In the genomic region with DNA sequence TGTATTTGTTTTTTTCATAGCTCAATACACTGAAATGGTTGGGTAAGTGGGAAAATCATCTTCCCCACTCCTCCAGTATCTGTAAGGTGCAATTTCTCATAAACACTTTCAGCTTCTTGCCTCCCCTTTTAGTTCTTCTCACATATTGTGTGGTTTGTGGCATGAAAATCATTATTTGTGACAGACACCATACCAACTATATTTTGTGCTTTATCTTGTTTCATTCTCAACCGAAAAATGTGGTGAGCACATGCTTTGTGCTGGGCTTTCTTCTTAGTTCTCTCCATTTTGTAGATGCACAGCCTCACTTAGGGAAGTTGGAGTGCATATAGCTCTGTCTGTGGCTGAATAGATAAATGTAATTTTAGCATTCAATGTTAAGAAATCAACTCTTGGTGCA, we compare ENCODE assay signal across 17 cellular contexts. TPM values are rescaled to one million over a fixed set of nuclear protein-coding genes. Genes with fewer than 3 reads are reported as not detected.
A peak's percentile ranks its signal among the peaks of the same experiment; 100 is the strongest.
DNase-seq lines count a peak whose midpoint lies in the region; ATAC-seq, FAIRE-seq and TF ChIP-seq lines count a peak whose summit lies in the region.
"Had no signal": no experiment of that assay in that cellular context is flagged by ENCODE, and none has a peak within 500 bp of the region (broad histone marks: within the 10 kb centered on the region; RNA-seq: fewer than 3 reads in every experiment).

No MANE protein-coding gene starts in this region.

- no peak for TF ChIP-seq CTCF in CD8-positive, alpha-beta T cell (IDR thresholded peaks at IDR 0.05)
- TF ChIP-seq CTCF in IMR-90 (conservative IDR thresholded peaks at IDR 0.05; ENCODE audit: low read depth, low read length) (no peak), pancreas (IDR thresholded peaks at IDR 0.05) (no peak)

- no peak overlapping the region for H2BK20ac ChIP-seq in IMR-90 (ENCODE audit: low read depth, low read length)

- H3K4me1 Mint-ChIP-seq in CD8-positive, alpha-beta T cell (ENCODE audit: low read depth), result peaks cover 51% of the 10 kb centered on the region
- H3K4me1 Mint-ChIP-seq in activated naive CD8-positive, alpha-beta T cell treated with anti-CD3 and anti-CD28 coated beads for 36 hours, result peaks cover 56% of the 10 kb centered on the region
- peaks cover 11% of the 10 kb centered on the region for H3K4me1 Mint-ChIP-seq in memory B cell

- no peak for ATAC-seq in CD8-positive, alpha-beta T cell
- no peak for ATAC-seq in IMR-90 (ENCODE audit: low read depth)
- no peak for ATAC-seq in memory B cell (ENCODE audit: low read depth)
- no peak for ATAC-seq in pancreas

- no peak overlapping the region for H4K5ac ChIP-seq in IMR-90 (ENCODE audit: low read depth, low read length)

- no peaks in the 10 kb centered on the region for H3K36me3 ChIP-seq in CD8-positive, alpha-beta T cell (ENCODE audit: insufficient read depth, low read length)
- H3K36me3 ChIP-seq in IMR-90 (ENCODE audit: control insufficient read depth, insufficient read depth, low read length) (no peaks in the 10 kb centered on the region), pancreas (no peaks in the 10 kb centered on the region)

- no peak overlapping the region for H2AK5ac ChIP-seq in IMR-90 (ENCODE audit: low read depth, low read length)

- in situ Hi-C loops in IMR-90 (cut with MboI; ENCODE audit: low sequenced_read_pairs), result no loop called here

- H2AK9ac ChIP-seq in IMR-90 (replicated peaks; ENCODE audit: low read depth, low read length, poor library complexity), result no peak overlapping the region

- no CpG with 5 or more reads among the region's 1 CpG for WGBS in IMR-90 (ENCODE audit: extremely low coverage in 2 of 2, insufficient read length in 1 of 2), 2 experiments
- WGBS in pancreas, 2 donors, result 87 to 88% methylated on average over 1 of the region's 1 CpG

- no peak overlapping the region for H4K91ac ChIP-seq in IMR-90 (ENCODE audit: insufficient read depth, low read depth, low read length)

- peak overlapping the region; percentile 56 for H3K27ac Mint-ChIP-seq in CD8-positive, alpha-beta T cell
- peak overlapping the region; percentile 70 for H3K27ac Mint-ChIP-seq in activated naive CD8-positive, alpha-beta T cell treated with anti-CD3 and anti-CD28 coated beads for 36 hours
- peak overlapping the region; percentile 53 for H3K27ac Mint-ChIP-seq in memory B cell
- H3K27ac Mint-ChIP-seq: B cell had no signal

- DNase-seq in CD8-positive, alpha-beta T cell, result no peak
- no peak for DNase-seq in IMR-90
- no peak for DNase-seq in activated naive CD8-positive, alpha-beta T cell treated with anti-CD3 and anti-CD28 coated beads for 36 hours
- no peak for DNase-seq in memory B cell (ENCODE audit: low spot score in 2 of 2)
- no peak for DNase-seq in SHP77 treated with DMSO at 0.1 percent for 48 hours (lab: John Stamatoyannopoulos, UW)
- DNase-seq in pancreas, result no peak
- no peak for DNase-seq in NCI-H128 (lab: John Stamatoyannopoulos, UW; ENCODE audit: unreplicated experiment)
- no peak for DNase-seq in KG1 (lab: John Stamatoyannopoulos, UW)
- DNase-seq: ACHN; CD4-positive, alpha-beta memory T cell; MV-4-11; NCI-H1436 treated with DMSO at 0.1 percent for 48 hours; NCI-H2081; NCI-H524; SIG-M5 had no signal

- peak overlapping the region; percentile 64; the same call in 1 of the 2 replicates for H3K23ac ChIP-seq in IMR-90 (ENCODE audit: low read depth, low read length)

- H3K9me3 Mint-ChIP-seq in CD8-positive, alpha-beta T cell, result no peaks in the 10 kb centered on the region
- no peaks in the 10 kb centered on the region for H3K9me3 Mint-ChIP-seq in activated naive CD8-positive, alpha-beta T cell treated with anti-CD3 and anti-CD28 coated beads for 36 hours
- H3K9me3 Mint-ChIP-seq in memory B cell, result no peaks in the 10 kb centered on the region

- H3K4ac ChIP-seq in IMR-90 (ENCODE audit: low read depth, low read length), result no peak overlapping the region

- no TSS peak for BruUV-seq in IMR-90 (replicated peaks; lab: Mats Ljungman, UMichigan)

- H3K27ac ChIP-seq in CD8-positive, alpha-beta T cell (ENCODE audit: low read depth, low read length), result no peak overlapping the region
- no peak overlapping the region for H3K27ac ChIP-seq in IMR-90 (ENCODE audit: insufficient read depth, low read length)
- H3K27ac ChIP-seq in pancreas, result no peak overlapping the region

- H3K4me3 Mint-ChIP-seq in CD8-positive, alpha-beta T cell, result no peak overlapping the region
- H3K4me3 Mint-ChIP-seq in activated naive CD8-positive, alpha-beta T cell treated with anti-CD3 and anti-CD28 coated beads for 36 hours, result no peak overlapping the region
- no peak overlapping the region for H3K4me3 Mint-ChIP-seq in memory B cell
- H3K4me3 Mint-ChIP-seq: B cell had no signal

- POLR2A ChIA-PET in CD8-positive, alpha-beta T cell (lab: Charles Lee), result interaction anchor here (1.0 to 12.1 kb wide), 3 partner anchors 20 to 96 kb away, joined by 3 to 339 read pairs (median 179); no protein-coding TSS in a partner anchor
- POLR2A ChIA-PET in IMR-90 (lab: Charles Lee; ENCODE audit: unreplicated experiment), result no interaction called here

- H3K27me3 ChIP-seq in CD8-positive, alpha-beta T cell (ENCODE audit: insufficient read depth, low read length), result no peaks in the 10 kb centered on the region
- no peaks in the 10 kb centered on the region for H3K27me3 ChIP-seq in IMR-90 (ENCODE audit: control insufficient read depth, insufficient read depth, low read length)
- H3K27me3 ChIP-seq in pancreas, result no peaks in the 10 kb centered on the region

- no peak overlapping the region for H3K9ac ChIP-seq in IMR-90 (ENCODE audit: low read depth, low read length)

- TF ChIP-seq POLR2A in IMR-90 (IDR thresholded peaks at IDR 0.05; ENCODE audit: low read depth, low read length), result no peak

- H4K20me1 ChIP-seq in IMR-90 (ENCODE audit: insufficient read depth, low read length), result peaks cover 7% of the 10 kb centered on the region; the same call in 1 of the 2 replicates

- TF ChIP-seq RAD21 in IMR-90 (IDR thresholded peaks at IDR 0.05; ENCODE audit: low read length), result no peak

- H2BK120ac ChIP-seq in IMR-90 (ENCODE audit: low read depth, low read length), result no peak overlapping the region

- H3K4me2 ChIP-seq in IMR-90 (ENCODE audit: low read depth, low read length), result no peak overlapping the region

- H3K27me3 Mint-ChIP-seq in CD8-positive, alpha-beta T cell (ENCODE audit: low read depth), result no peaks in the 10 kb centered on the region
- H3K27me3 Mint-ChIP-seq in activated naive CD8-positive, alpha-beta T cell treated with anti-CD3 and anti-CD28 coated beads for 36 hours, result no peaks in the 10 kb centered on the region
- no peaks in the 10 kb centered on the region for H3K27me3 Mint-ChIP-seq in memory B cell
- H3K27me3 Mint-ChIP-seq: B cell; CD4-positive, alpha-beta memory T cell had no signal

- H3K56ac ChIP-seq in IMR-90 (ENCODE audit: extremely low read depth, insufficient read depth, low read length), result no peak overlapping the region

- H3K14ac ChIP-seq in IMR-90 (replicated peaks; ENCODE audit: low read depth, low read length), result no peak overlapping the region

- no peak overlapping the region for H2AFZ ChIP-seq in IMR-90 (replicated peaks; ENCODE audit: low read length, poor library complexity)

- FAIRE-seq in pancreas (lab: Jason Lieb, UNC), result no peak
- FAIRE-seq: H54 had no signal

- intact Hi-C loops in CD8-positive, alpha-beta T cell (cut with DNase I, micrococcal nuclease), result no loop called here
- intact Hi-C loops in IMR-90 (cut with micrococcal nuclease), result no loop called here
- intact Hi-C loops in pancreas (cut with DNase I), result no loop called here

- peaks cover 24 to 58% of the 10 kb centered on the region in 2 experiments for H3K79me1 ChIP-seq in IMR-90 (ENCODE audit: low read depth in 1 of 2, low read length in 2 of 2)

- dilution Hi-C loops in IMR-90 (cut with HindIII; ENCODE audit: low sequenced_read_pairs, unreplicated experiment), result no loop called here

- no peak overlapping the region for H2BK15ac ChIP-seq in IMR-90 (ENCODE audit: low read depth, low read length)

- CTCF ChIA-PET in CD8-positive, alpha-beta T cell (lab: Charles Lee), result interaction anchor here (0.9 kb wide), 2 partner anchors 26 to 138 kb away, joined by 3 read pairs; no protein-coding TSS in a partner anchor
- CTCF ChIA-PET in IMR-90 (lab: Yijun Ruan, JAX), result interaction anchor here (0.9 kb wide), 1 partner anchor 18 kb away, joined by 3 read pairs; no protein-coding TSS in a partner anchor

- 0 out of 2 replicates have a peak, but pooled peaks cover 5% of the 10 kb centered on the region for H3K9me1 ChIP-seq in IMR-90 (ENCODE audit: insufficient read depth, low read length)

- no peak overlapping the region for H3K4me3 ChIP-seq in CD8-positive, alpha-beta T cell (ENCODE audit: low read depth, low read length)
- H3K4me3 ChIP-seq in IMR-90 (ENCODE audit: insufficient read depth, low read depth, low read length) (no peak overlapping the region), pancreas (no peak overlapping the region)

- no peak overlapping the region for H3K18ac ChIP-seq in IMR-90 (ENCODE audit: low read depth, low read length)

- no peak overlapping the region for H4K8ac ChIP-seq in IMR-90 (ENCODE audit: low read depth in 2 of 2, low read length in 2 of 2)

- H2BK5ac ChIP-seq in IMR-90 (ENCODE audit: low read depth, low read length, poor library complexity, severe bottlenecking), result no peak overlapping the region

- H3K9me3 ChIP-seq in CD8-positive, alpha-beta T cell (ENCODE audit: low read length), result no peaks in the 10 kb centered on the region
- no peaks in the 10 kb centered on the region for H3K9me3 ChIP-seq in IMR-90 (ENCODE audit: control insufficient read depth, insufficient read depth, low read length)
- H3K9me3 ChIP-seq in pancreas, result no peaks in the 10 kb centered on the region

- peaks cover 29% of the 10 kb centered on the region for H3K36me3 Mint-ChIP-seq in CD8-positive, alpha-beta T cell
- peaks cover 15% of the 10 kb centered on the region for H3K36me3 Mint-ChIP-seq in activated naive CD8-positive, alpha-beta T cell treated with anti-CD3 and anti-CD28 coated beads for 36 hours
- H3K36me3 Mint-ChIP-seq in memory B cell, result peaks cover 5% of the 10 kb centered on the region

- peaks cover 17% of the 10 kb centered on the region for H3K4me1 ChIP-seq in CD8-positive, alpha-beta T cell (ENCODE audit: insufficient read depth, low read length)
- H3K4me1 ChIP-seq in IMR-90 (ENCODE audit: control insufficient read depth, insufficient read depth, low read length) (peaks cover 5% of the 10 kb centered on the region; the same call in 1 of the 2 replicates), pancreas (no peaks in the 10 kb centered on the region)

TF ChIP-seq in IMR-90, 13 proteins besides CTCF, POLR2A, EP300 and RAD21 (continues in another document):
- TF ChIP-seq RCOR1 (IDR thresholded peaks at IDR 0.05; ENCODE audit: insufficient replicate concordance, low read length), result no peak
- no peak for TF ChIP-seq MXI1 (IDR thresholded peaks at IDR 0.05; ENCODE audit: borderline replicate concordance, low read depth, low read length)
- no peak for TF ChIP-seq CEBPB (IDR thresholded peaks at IDR 0.05; ENCODE audit: low read depth, low read length)

RNA-seq across cellular contexts. Expression of a gene that starts 6.4 kb away (rescaled TPM):
- total RNA-seq in CD8-positive, alpha-beta T cell, result 10 to 100 TPM; 38.2 to 39.5 TPM
- 1.3 and 1.4 TPM in 2 replicates for total RNA-seq in IMR-90 (2012; rRNA removed)
- polyA plus RNA-seq in IMR-90 (2012; rRNA removed), result 2.5 and 3.6 TPM in 2 replicates
- 3.5 and 4.5 TPM in 2 replicates for polyA plus RNA-seq in IMR-90 (2012; cell fraction: cytosol; rRNA removed)
- 3.9 and 4.1 TPM in 2 replicates for polyA plus RNA-seq in IMR-90 (2012; cell fraction: nucleus; rRNA removed; ENCODE audit: low replicate concordance)
- 1 to 10 TPM; 8.5 to 9.9 TPM for total RNA-seq in activated naive CD8-positive, alpha-beta T cell treated with anti-CD3 and anti-CD28 coated beads for 36 hours
- total RNA-seq in pancreas, result under 1 TPM; 0.32 to 0.90 (median 0.47) TPM
- 1 to 10 TPM in 1 of 2 donors, under 1 TPM in 1; 0.87 to 1.9 TPM for polyA plus RNA-seq in pancreas
